2 cellular contexts compared by ENCODE assay signal in genomic region chr19:2230807-2231533, GRCh38.
TF ChIP-seq lines count a peak whose summit lies in the region.

No MANE protein-coding gene starts in this region.

TF ChIP-seq in HEK293, 187 proteins besides CTCF, POLR2A, EP300 and RAD21 (continued from another document):
- TF ChIP-seq HIC1 (tag by site-specific recombination; IDR thresholded peaks at IDR 0.05) (no peak), ZFP69B (tag by site-specific recombination; IDR thresholded peaks at IDR 0.05) (no peak), ZNF266 (tag by site-specific recombination; IDR thresholded peaks at IDR 0.05; ENCODE audit: low read depth) (no peak), ZNF600 (tag by site-specific recombination; IDR thresholded peaks at IDR 0.05) (peak; percentile 41; the same call in 1 of the 2 replicates), ZNF660 (tag by site-specific recombination; IDR thresholded peaks at IDR 0.05) (no peak), TRIM28 (IDR thresholded peaks at IDR 0.05; ENCODE audit: borderline replicate concordance, low read length) (no peak), ZNF223 (tag by site-specific recombination; IDR thresholded peaks at IDR 0.05) (no peak), ZNF776 (tag by site-specific recombination; IDR thresholded peaks at IDR 0.05; ENCODE audit: borderline replicate concordance) (no peak)

TF ChIP-seq in K562, 482 proteins besides CTCF, POLR2A, EP300 and RAD21 (continued from another document):
- TF ChIP-seq POLR2G (IDR thresholded peaks at IDR 0.05; ENCODE audit: low read depth, low read length) (peak; percentile 65), DNMT1 (IDR thresholded peaks at IDR 0.05) (no peak), STAG1 (CRISPR knock-in tag; IDR thresholded peaks at IDR 0.05; ENCODE audit: borderline replicate concordance) (no peak), E2F8 (IDR thresholded peaks at IDR 0.05; ENCODE audit: low read depth, partially characterized antibody) (peak; percentile 16), DMBX1 (CRISPR knock-in tag; IDR thresholded peaks at IDR 0.05; ENCODE audit: borderline replicate concordance) (no peak), ZFX (CRISPR knock-in tag; IDR thresholded peaks at IDR 0.05) (no peak)
